Comparison of ENCODE assay signal across 16 cellular contexts in the genomic region with DNA sequence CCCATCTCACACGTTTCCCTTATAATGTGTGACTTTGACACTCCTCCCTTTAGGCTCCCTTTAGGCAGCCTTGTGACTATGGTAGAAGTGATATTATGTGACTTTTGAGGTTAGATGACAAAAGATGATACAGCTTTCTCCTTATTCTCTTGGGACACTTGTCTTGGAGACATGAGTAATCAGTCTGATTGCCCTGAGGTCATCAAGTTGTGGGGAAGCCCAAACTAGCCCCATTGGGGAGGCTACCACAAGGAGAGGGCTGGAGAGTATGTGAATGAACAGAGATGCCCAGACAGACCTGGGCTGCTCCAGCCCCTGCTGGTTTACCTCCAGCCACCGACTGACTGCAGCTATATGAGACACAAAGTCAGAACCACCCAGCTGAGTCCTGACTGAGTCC. TPM values are rescaled to one million over a fixed set of nuclear protein-coding genes. Genes with fewer than 3 reads are reported as not detected.
"Had no signal": no experiment of that assay in that cellular context is flagged by ENCODE, and none has a peak within 500 bp of the region (broad histone marks: within the 10 kb centered on the region; RNA-seq: fewer than 3 reads in every experiment).

No MANE protein-coding gene starts in this region.

- DNase-seq: activated CD4-positive, alpha-beta T cell treated with anti-CD3 and anti-CD28 coated beads, Interleukin-2, amount 50 U/mL, for 4 hours; activated CD8-positive, alpha-beta memory T cell treated with anti-CD3 and anti-CD28 coated beads, Interleukin-2, amount 10 ng/mL, durations not matched to agents 7 days and 5 days; activated effector memory CD4-positive, alpha-beta T cell treated with anti-CD3 and anti-CD28 coated beads, Interleukin-2, amount 50 U/mL, for 16 hours; activated T-cell treated with anti-CD3 and anti-CD28 coated beads, Interleukin-2, amount 50 U/mL, for 1 hour; amniotic stem cell; dorsolateral prefrontal cortex; endodermal cell; erythroblast; ovary; stimulated activated CD4-positive, alpha-beta T cell treated with anti-CD3 and anti-CD28 coated beads, Interleukin-1b, Interleukin-23, amount 100 ng/mL, for 48 hours; substantia nigra; uterus had no signal

- H3K4me3 Mint-ChIP-seq: activated CD8-positive, alpha-beta memory T cell treated with anti-CD3 and anti-CD28 coated beads, Interleukin-2, amount 10 ng/mL, durations not matched to agents 7 days and 5 days; activated naive CD4-positive, alpha-beta T cell treated with anti-CD3 and anti-CD28 coated beads, Interleukin-2, amount 50 U/mL, for 24 hours; endodermal cell had no signal

- H3K4me3 ChIP-seq: dorsolateral prefrontal cortex, ovary, tibial nerve, uterus had no signal

- H3K27ac Mint-ChIP-seq: activated CD8-positive, alpha-beta memory T cell treated with anti-CD3 and anti-CD28 coated beads, Interleukin-2, amount 10 ng/mL, durations not matched to agents 7 days and 5 days; activated naive CD4-positive, alpha-beta T cell treated with anti-CD3 and anti-CD28 coated beads, Interleukin-2, amount 50 U/mL, for 24 hours; endodermal cell had no signal

- H3K36me3 Mint-ChIP-seq: activated CD8-positive, alpha-beta memory T cell treated with anti-CD3 and anti-CD28 coated beads, Interleukin-2, amount 10 ng/mL, durations not matched to agents 7 days and 5 days; activated naive CD4-positive, alpha-beta T cell treated with anti-CD3 and anti-CD28 coated beads, Interleukin-2, amount 50 U/mL, for 24 hours had no signal

- H3K9me3 Mint-ChIP-seq: activated naive CD4-positive, alpha-beta T cell treated with anti-CD3 and anti-CD28 coated beads, Interleukin-2, amount 50 U/mL, for 24 hours; endodermal cell had no signal

- H3K4me1 Mint-ChIP-seq: activated CD8-positive, alpha-beta memory T cell treated with anti-CD3 and anti-CD28 coated beads, Interleukin-2, amount 10 ng/mL, durations not matched to agents 7 days and 5 days; activated naive CD4-positive, alpha-beta T cell treated with anti-CD3 and anti-CD28 coated beads, Interleukin-2, amount 50 U/mL, for 24 hours had no signal

- ATAC-seq: activated CD8-positive, alpha-beta memory T cell treated with anti-CD3 and anti-CD28 coated beads, Interleukin-2, amount 10 ng/mL, durations not matched to agents 7 days and 5 days; left lobe of liver; sciatic nerve had no signal

RNA-seq across cellular contexts. Expression of gene DLK2, which starts 10.6 kb away (rescaled TPM):
- total RNA-seq: activated CD8-positive, alpha-beta memory T cell treated with anti-CD3 and anti-CD28 coated beads, Interleukin-2, amount 10 ng/mL, durations not matched to agents 7 days and 5 days; endodermal cell; left lobe of liver had no signal
